ENCODE assay signal across 2 cellular contexts in genomic region chr4:144787365-144788263, GRCh38.
TF ChIP-seq lines count a peak whose summit lies in the region.

No MANE protein-coding gene starts in this region.

TF ChIP-seq in HCT116, 20 proteins besides CTCF, POLR2A, EP300 and RAD21:
- no peak for TF ChIP-seq ZBTB33 (IDR thresholded peaks at IDR 0.05; ENCODE audit: extremely low read depth, insufficient replicate concordance, low read length)
- TF ChIP-seq POLR2AphosphoS5 (IDR thresholded peaks at IDR 0.05; ENCODE audit: low read depth, low read length), result no peak
- no peak for TF ChIP-seq MAX (IDR thresholded peaks at IDR 0.05)
- TF ChIP-seq ATF3 (IDR thresholded peaks at IDR 0.05), result no peak
- no peak for TF ChIP-seq ZFX (IDR thresholded peaks at IDR 0.05)

TF ChIP-seq in H1, 55 proteins besides CTCF, POLR2A, EP300 and RAD21:
- TF ChIP-seq TAF7 (optimal IDR thresholded peaks at IDR 0.05; ENCODE audit: borderline replicate concordance, low read depth, low read length), result no peak
TF ChIP-seq in H1: peak in this region for 0.
